Comparison of ENCODE assay signal across 9 cellular contexts in the genomic region with DNA sequence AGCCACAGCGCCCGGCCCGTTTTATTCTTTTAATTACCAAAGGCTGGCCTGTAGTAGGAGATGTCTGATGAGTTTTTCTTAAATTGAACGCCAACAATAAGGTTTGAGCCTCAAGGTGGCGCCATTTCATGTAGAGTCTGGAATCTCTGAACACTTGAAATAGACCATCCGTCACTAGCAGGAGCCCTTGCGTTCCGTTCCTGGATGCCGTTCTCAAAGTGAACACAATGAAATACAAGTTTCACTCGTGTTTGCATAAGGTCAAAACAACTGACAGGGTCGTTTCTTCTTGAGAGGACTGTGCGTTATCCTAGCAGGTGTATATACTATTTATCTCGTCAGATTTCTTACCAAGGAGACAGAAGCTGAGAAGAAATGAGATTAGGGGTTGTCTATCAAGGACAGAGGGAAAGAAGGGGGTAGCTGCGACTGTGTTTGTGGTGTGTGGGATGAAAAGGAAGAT. TPM values are rescaled to one million over a fixed set of nuclear protein-coding genes. Genes with fewer than 3 reads are reported as not detected.
DNase-seq lines count a peak whose midpoint lies in the region; ATAC-seq and TF ChIP-seq lines count a peak whose summit lies in the region.
"Had no signal": no experiment of that assay in that cellular context is flagged by ENCODE, and none has a peak within 500 bp of the region (broad histone marks: within the 10 kb centered on the region; RNA-seq: fewer than 3 reads in every experiment).

No MANE protein-coding gene starts in this region.

- H3K9me3 Mint-ChIP-seq in CD4-positive, alpha-beta T cell: no peaks in the 10 kb centered on the region
- no peaks in the 10 kb centered on the region for H3K9me3 Mint-ChIP-seq in endodermal cell
- H3K9me3 Mint-ChIP-seq: IgD-negative memory B cell had no signal

- no peak overlapping the region for H3K27ac ChIP-seq in CD4-positive, alpha-beta T cell (ENCODE audit: low read depth, low read length)
- H3K27ac ChIP-seq in endodermal cell (ENCODE audit: low read depth, low read length): no peak overlapping the region

- CTCF ChIA-PET in CD4-positive, alpha-beta T cell (lab: Charles Lee): interaction anchor here (0.6 to 1.8 kb wide), 3 partner anchors 17 to 139 kb away, joined by 3 to 7 read pairs (median 4); no protein-coding TSS in a partner anchor

- peak; percentile 45 to 70 (median 64) for DNase-seq in CD4-positive, alpha-beta T cell
- DNase-seq in HUDEP-2 (lab: John Stamatoyannopoulos, UW; ENCODE audit: unreplicated experiment in 76 of 76) (peak in 64 of 76 experiments; percentile 5 to 81 (median 52)), NOMO-1 treated with dmso at 0.1 percent for 144 hours (lab: John Stamatoyannopoulos, UW; ENCODE audit: unreplicated experiment) (peak; percentile 61), endodermal cell (peak; percentile 96), midbrain (lab: John Stamatoyannopoulos, UW) (peak; percentile 90)
- DNase-seq in activated CD8-positive, alpha-beta memory T cell treated with anti-CD3 and anti-CD28 coated beads for 48 hours (ENCODE audit: low read depth in 2 of 3, low spot score in 2 of 3): peak; percentile 35 to 42 (median 40)
- DNase-seq in stimulated activated CD8-positive, alpha-beta memory T cell treated with anti-CD3 and anti-CD28 coated beads, Interleukin-4, amount 100 ng/mL, for 4 hours (ENCODE audit: low read depth in 2 of 2, low spot score in 1 of 2): peak; percentile 19 to 62

- intact Hi-C loops in CD4-positive, alpha-beta T cell (cut with DNase I, micrococcal nuclease): loop anchor here (1.0 to 5.0 kb wide), 4 partner anchors 140 to 207 kb away; no protein-coding TSS in a partner anchor

- TF ChIP-seq CTCF in CD4-positive, alpha-beta T cell (IDR thresholded peaks at IDR 0.05): peak; percentile 68
- TF ChIP-seq CTCF in endodermal cell (conservative IDR thresholded peaks at IDR 0.05): peak; percentile 91

- POLR2A ChIA-PET in CD4-positive, alpha-beta T cell (lab: Charles Lee): no interaction called here

- H3K4me1 ChIP-seq in endodermal cell (ENCODE audit: control insufficient read depth, insufficient read depth, low read length): no peaks in the 10 kb centered on the region

- H3K27ac Mint-ChIP-seq in CD4-positive, alpha-beta T cell: no peak overlapping the region
- no peak overlapping the region for H3K27ac Mint-ChIP-seq in endodermal cell
- H3K27ac Mint-ChIP-seq: IgD-negative memory B cell had no signal

- H3K4me1 Mint-ChIP-seq in CD4-positive, alpha-beta T cell (ENCODE audit: low read depth): no peaks in the 10 kb centered on the region
- peaks cover 4% of the 10 kb centered on the region for H3K4me1 Mint-ChIP-seq in endodermal cell

- H3K9ac ChIP-seq in endodermal cell (ENCODE audit: extremely low read depth, low read length, poor library complexity, severe bottlenecking): no peak overlapping the region

- peak; percentile 84 for ATAC-seq in CD4-positive, alpha-beta T cell (ENCODE audit: poor library complexity)
- ATAC-seq in HG03442 (IDR thresholded peaks at IDR 0.05; ENCODE audit: unreplicated experiment): no peak

- no peak overlapping the region for H3K4me3 ChIP-seq in endodermal cell (ENCODE audit: low read length)

- no peaks in the 10 kb centered on the region for H3K36me3 Mint-ChIP-seq in CD4-positive, alpha-beta T cell (ENCODE audit: low read depth)
- H3K36me3 Mint-ChIP-seq in endodermal cell (ENCODE audit: low read depth): no peaks in the 10 kb centered on the region

- H3K4me3 Mint-ChIP-seq in CD4-positive, alpha-beta T cell: no peak overlapping the region
- H3K4me3 Mint-ChIP-seq in endodermal cell: no peak overlapping the region

- 14 to 26% methylated on average over 14 of the region's 14 CpGs for WGBS in endodermal cell (ENCODE audit: insufficient coverage in 1 of 2, insufficient read length in 1 of 2), 2 experiments

- no peaks in the 10 kb centered on the region for H3K9me3 ChIP-seq in CD4-positive, alpha-beta T cell (ENCODE audit: control insufficient read depth, low read length)
- no peaks in the 10 kb centered on the region for H3K9me3 ChIP-seq in endodermal cell (ENCODE audit: control insufficient read depth, low read length)

- peaks cover 39% of the 10 kb centered on the region for H3K27me3 Mint-ChIP-seq in CD4-positive, alpha-beta T cell
- peaks cover 16% of the 10 kb centered on the region for H3K27me3 Mint-ChIP-seq in endodermal cell (ENCODE audit: insufficient read depth)

- H3K36me3 ChIP-seq in endodermal cell (ENCODE audit: control insufficient read depth, insufficient read depth, low read length): no peaks in the 10 kb centered on the region

- peaks cover 20% of the 10 kb centered on the region for H3K27me3 ChIP-seq in CD4-positive, alpha-beta T cell (ENCODE audit: control insufficient read depth, insufficient read depth, low read length)
- peaks cover 17% of the 10 kb centered on the region for H3K27me3 ChIP-seq in endodermal cell (ENCODE audit: control insufficient read depth, insufficient read depth, low read length, poor library complexity, severe bottlenecking)

RNA-seq across cellular contexts. Expression of a gene that starts 18.7 kb away (rescaled TPM):
- not detected for total RNA-seq in CD4-positive, alpha-beta T cell
- not detected for total RNA-seq in endodermal cell
- not detected for polyA plus RNA-seq in endodermal cell (2013, experiment 1 of 2)
- not detected for polyA plus RNA-seq in endodermal cell (2013, experiment 2 of 2)
- polyA plus RNA-seq: IgD-negative memory B cell had no signal

RNA-seq across cellular contexts. Expression of a gene that starts 37.2 kb away (rescaled TPM):
- total RNA-seq in CD4-positive, alpha-beta T cell: not detected
- total RNA-seq in endodermal cell: not detected
- polyA plus RNA-seq in endodermal cell (2013, experiment 1 of 2): not detected
- polyA plus RNA-seq in endodermal cell (2013, experiment 2 of 2): not detected
- polyA plus RNA-seq: IgD-negative memory B cell had no signal

RNA-seq across cellular contexts. Expression of a gene that starts 47.5 kb away (rescaled TPM):
- 10 to 100 TPM; 12.6 to 16.3 TPM for total RNA-seq in CD4-positive, alpha-beta T cell
- 100 to 1,000 TPM in 1 of 2 donors, 10 to 100 TPM in 1; 58.1 to 115 TPM for total RNA-seq in endodermal cell
- polyA plus RNA-seq in endodermal cell (2013, experiment 1 of 2): 83.6 TPM
- 83.0 TPM for polyA plus RNA-seq in endodermal cell (2013, experiment 2 of 2)

Comparison
In these comparisons a context has a peak if more than half of its experiments do, and no peak if none do; other contexts are left out.
1. DNase-seq: peak in every context shown above with its lines; median percentile 96 in endodermal cell; 90 in midbrain; 64 in CD4-positive, alpha-beta T cell; 61 in NOMO-1 treated with dmso at 0.1 percent for 144 hours; 52 in HUDEP-2; 40 in stimulated activated CD8-positive, alpha-beta memory T cell treated with anti-CD3 and anti-CD28 coated beads, Interleukin-4, amount 100 ng/mL, for 4 hours; 40 in activated CD8-positive, alpha-beta memory T cell treated with anti-CD3 and anti-CD28 coated beads for 48 hours.